In the genomic region with DNA sequence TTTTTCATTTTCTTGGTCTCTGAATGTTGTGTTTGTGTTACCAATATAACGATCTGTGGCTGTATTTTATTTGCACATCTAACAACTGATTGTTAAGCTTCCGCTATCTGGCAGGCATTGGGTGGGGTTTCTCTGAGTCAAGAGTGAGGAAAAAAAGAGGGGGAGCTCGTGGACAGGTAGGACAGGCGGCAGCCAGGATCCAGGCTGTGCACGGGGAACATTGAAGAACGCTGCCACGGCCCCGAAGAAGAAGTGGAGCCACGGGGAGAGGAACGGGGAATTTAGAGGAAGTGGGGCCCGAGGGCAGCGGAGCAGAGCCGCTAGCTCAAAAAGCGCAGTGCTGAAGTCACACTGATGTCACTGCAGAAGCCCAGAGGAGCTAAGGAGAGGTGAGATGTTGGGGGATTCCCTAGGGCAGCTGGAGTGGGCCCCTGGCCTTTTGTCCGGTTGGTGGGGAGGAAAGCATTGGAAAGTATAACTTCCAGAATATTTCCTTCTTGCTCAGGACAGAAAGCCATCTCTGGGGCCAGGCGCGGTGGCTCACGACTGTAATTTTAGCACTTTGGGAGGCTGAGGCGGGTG, we compare ENCODE assay signal across 8 cellular contexts. TPM values are rescaled to one million over a fixed set of nuclear protein-coding genes. Genes with fewer than 3 reads are reported as not detected.
DNase-seq lines count a peak whose midpoint lies in the region; ATAC-seq and TF ChIP-seq lines count a peak whose summit lies in the region.

No MANE protein-coding gene starts in this region.

- no peaks in the 10 kb centered on the region for H3K27me3 ChIP-seq in heart left ventricle

- intact Hi-C loops in heart left ventricle (cut with DNase I): loop anchor here in 4 of 10 donors (5.0 to 10.0 kb wide), 3 partner anchors 160 to 312 kb away; partner anchors contain the start of gene DTNB (in 1 of the 4)

- TF ChIP-seq POLR2A in heart left ventricle (IDR thresholded peaks at IDR 0.05): no peak

- TF ChIP-seq CTCF in heart left ventricle (IDR thresholded peaks at IDR 0.05): no peak

- WGBS in heart left ventricle, 4 donors: 61 to 71% (median 66%) methylated on average over 19 of the region's 19 CpGs

- peak; percentile 82 for DNase-seq in NOMO-1 treated with DMSO at 0.1 percent for 48 hours (lab: John Stamatoyannopoulos, UW; ENCODE audit: unreplicated experiment)
- peak; percentile 27 for DNase-seq in activated T-helper 9 cell treated with anti-CD3 and anti-CD28 coated beads, Interleukin-2, amount 50 U/mL, for 16 hours (ENCODE audit: low read depth)
- peak in 4 of 5 donors; percentile 41 to 75 (median 55) for DNase-seq in heart left ventricle
- peak; percentile 34 to 40 for DNase-seq in stimulated activated CD4-positive, alpha-beta T cell treated with anti-CD3 and anti-CD28 coated beads, Interleukin-12 subunit alpha, Interleukin-12 subunit beta, amount 100 ng/mL, for 24 hours (ENCODE audit: low read depth in 2 of 2)
- no peak for DNase-seq in NCI-H226
- DNase-seq in iPS-NIHi11 (ENCODE audit: low spot score): no peak

- H3K4me3 ChIP-seq in heart left ventricle: peak overlapping the region in 10 of 12 donors; percentile 12 to 57 (median 44)

- no peaks in the 10 kb centered on the region for H3K36me3 ChIP-seq in heart left ventricle

- peak overlapping the region; percentile 7 to 90 (median 70) for H3K27ac ChIP-seq in heart left ventricle

- no peaks in the 10 kb centered on the region for H3K9me3 ChIP-seq in heart left ventricle

- H3K4me1 ChIP-seq in heart left ventricle: peaks cover 0 to 20% (median 5%) of the 10 kb centered on the region in 12 donors

- peak; percentile 40 for ATAC-seq in GM18519 (IDR thresholded peaks at IDR 0.05; ENCODE audit: low FRiP score, unreplicated experiment)
- ATAC-seq in HG02798 (IDR thresholded peaks at IDR 0.05; ENCODE audit: poor library complexity, unreplicated experiment): peak; percentile 69
- ATAC-seq in heart left ventricle: peak in 3 of 4 donors; percentile 9 to 65 (median 42)

RNA-seq across cellular contexts. Expression of gene DNMT3A, which starts 20.9 kb away (rescaled TPM):
- total RNA-seq in heart left ventricle: 10 to 100 TPM in 8 of 9 donors, 1 to 10 TPM in 1; 3.5 to 26.0 (median 18.6) TPM
- 1 to 10 TPM; 9.1 to 9.2 TPM for polyA plus RNA-seq in heart left ventricle

Comparison
In these comparisons a context has a peak if more than half of its experiments do, and no peak if none do; other contexts are left out.
1. DNase-seq: peak in NOMO-1 treated with DMSO at 0.1 percent for 48 hours (single experiment), activated T-helper 9 cell treated with anti-CD3 and anti-CD28 coated beads, Interleukin-2, amount 50 U/mL, for 16 hours (single experiment), heart left ventricle (4 of 5) and stimulated activated CD4-positive, alpha-beta T cell treated with anti-CD3 and anti-CD28 coated beads, Interleukin-12 subunit alpha, Interleukin-12 subunit beta, amount 100 ng/mL, for 24 hours (2 of 2); none in NCI-H226 (single experiment) and iPS-NIHi11 (single experiment).
2. Peak in every context shown above with its lines, with median percentiles within 50 percentile points of each other: ATAC-seq.